In the genomic region with DNA sequence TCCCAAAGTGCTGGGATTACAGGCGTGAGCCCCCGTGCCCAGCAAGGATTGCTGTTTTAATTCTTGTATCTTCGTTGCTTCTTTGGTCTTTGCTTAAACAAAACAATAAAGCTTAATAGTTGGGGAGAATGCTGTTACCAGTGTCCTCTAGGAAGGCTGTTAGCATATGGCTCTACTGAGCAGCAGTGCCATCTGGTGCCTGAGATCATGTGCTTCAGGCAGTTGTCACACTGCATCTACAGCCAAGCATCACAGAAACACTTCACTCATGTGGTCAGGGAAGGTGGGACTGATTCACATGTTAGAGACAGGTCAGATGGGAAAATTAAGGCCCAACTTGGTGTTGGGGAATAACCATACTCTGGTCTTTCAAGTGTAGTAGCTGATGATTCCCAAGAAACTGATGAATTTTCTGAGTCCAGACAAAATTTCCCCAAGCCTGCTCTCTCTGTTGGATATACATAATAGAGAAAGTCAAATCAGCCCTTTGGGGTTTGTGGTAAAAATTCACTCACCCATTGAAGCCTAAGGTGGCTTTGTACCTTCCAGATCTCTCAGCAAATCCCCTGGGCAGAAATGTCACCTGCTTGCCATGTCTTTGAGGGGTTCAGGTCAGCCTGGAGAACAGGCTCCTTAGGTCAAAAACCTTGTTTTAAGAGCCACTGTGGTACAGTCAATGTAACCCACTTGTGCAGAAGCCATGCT, we compare ENCODE assay signal across 7 cellular contexts. TPM values are rescaled to one million over a fixed set of nuclear protein-coding genes. Genes with fewer than 3 reads are reported as not detected.
DNase-seq lines count a peak whose midpoint lies in the region; ATAC-seq, FAIRE-seq and TF ChIP-seq lines count a peak whose summit lies in the region.

No MANE protein-coding gene starts in this region.

- no peak overlapping the region for H3K27ac ChIP-seq in DND-41 (ENCODE audit: low read length)
- no peak overlapping the region for H3K27ac ChIP-seq in MM.1S (ENCODE audit: low read length)

- H3K36me3 ChIP-seq in DND-41 (ENCODE audit: insufficient read depth, low read length) (peaks cover 27% of the 10 kb centered on the region), MM.1S (replicated peaks; ENCODE audit: insufficient read depth, low read length) (no peaks in the 10 kb centered on the region)

- H3F3A ChIP-seq in MM.1S (ENCODE audit: insufficient read depth, low read length): no peaks in the 10 kb centered on the region

- H3K4me1 ChIP-seq in DND-41 (ENCODE audit: insufficient read depth, low read length) (no peaks in the 10 kb centered on the region), MM.1S (ENCODE audit: low read length) (peaks cover 19% of the 10 kb centered on the region)

- H4K20me1 ChIP-seq in DND-41 (ENCODE audit: insufficient read depth, low read length): no peaks in the 10 kb centered on the region
- H4K20me1 ChIP-seq in MM.1S (ENCODE audit: insufficient read depth, low read length): no peaks in the 10 kb centered on the region

- no peak overlapping the region for H2AFZ ChIP-seq in DND-41 (ENCODE audit: low read depth, low read length)
- no peak overlapping the region for H2AFZ ChIP-seq in MM.1S (ENCODE audit: low read length)

- H3K27me3 ChIP-seq in DND-41 (ENCODE audit: insufficient read depth, low read length, poor library complexity) (no peaks in the 10 kb centered on the region), MM.1S (replicated peaks; ENCODE audit: insufficient read depth, low read length) (no peaks in the 10 kb centered on the region)

- H3K79me2 ChIP-seq in DND-41 (ENCODE audit: insufficient read depth, low read length) (no peaks in the 10 kb centered on the region), MM.1S (ENCODE audit: low read length) (no peaks in the 10 kb centered on the region)

- FAIRE-seq in frontal cortex (lab: Jason Lieb, UNC): no peak

- H3K9me2 ChIP-seq in MM.1S (replicated peaks; ENCODE audit: insufficient read depth, low read length): no peaks in the 10 kb centered on the region

- H3K9me3 ChIP-seq in DND-41 (ENCODE audit: insufficient read depth, low read length, severe bottlenecking): no peaks in the 10 kb centered on the region
- H3K9me3 ChIP-seq in MM.1S (replicated peaks; ENCODE audit: insufficient read depth, low read length): no peaks in the 10 kb centered on the region

- no peak overlapping the region for H3K4me3 ChIP-seq in DND-41 (ENCODE audit: low read depth in 1 of 2, low read length in 2 of 2)
- no peak overlapping the region for H3K4me3 ChIP-seq in MM.1S (ENCODE audit: low read length)
- H3K4me3 ChIP-seq in WI38 (ENCODE audit: low read depth, low read length): no peak overlapping the region

- no peak overlapping the region for H3K9ac ChIP-seq in DND-41 (ENCODE audit: low read depth, low read length)
- H3K9ac ChIP-seq in MM.1S (ENCODE audit: low read length): no peak overlapping the region

- DNase-seq in DND-41: peak; percentile 38
- peak; percentile 71 for DNase-seq in MM.1S
- DNase-seq in frontal cortex (ENCODE audit: low spot score in 2 of 2): peak; percentile 41 to 59
- DNase-seq in pulmonary artery endothelial cell (ENCODE audit: low read depth, low spot score): peak; percentile 11

- ATAC-seq in DND-41 (ENCODE audit: insufficient read depth, low read depth): peak; percentile 86
- peak; percentile 56 for ATAC-seq in GM19351 (IDR thresholded peaks at IDR 0.05; ENCODE audit: unreplicated experiment)
- no peak for ATAC-seq in HG02885 (IDR thresholded peaks at IDR 0.05; ENCODE audit: poor library complexity, unreplicated experiment)

- no peak overlapping the region for H3K4me2 ChIP-seq in DND-41 (ENCODE audit: insufficient read depth, low read length)
- H3K4me2 ChIP-seq in MM.1S (ENCODE audit: low read depth, low read length): no peak overlapping the region

- peak; percentile 64 for TF ChIP-seq CTCF in DND-41 (IDR thresholded peaks at IDR 0.05; ENCODE audit: borderline replicate concordance, extremely low read depth, low read length, poor library complexity, severe bottlenecking)
- peak; percentile 72 for TF ChIP-seq CTCF in MM.1S (IDR thresholded peaks at IDR 0.05; ENCODE audit: low read length)
- peak; percentile 59 for TF ChIP-seq CTCF in WI38 (IDR thresholded peaks at IDR 0.05; ENCODE audit: low read depth, low read length)

RNA-seq across cellular contexts. Expression of a gene that starts 28.4 kb away (rescaled TPM):
- total RNA-seq in frontal cortex (9.0 TPM), pulmonary artery endothelial cell (8.0 and 9.4 TPM in 2 replicates)

RNA-seq across cellular contexts. Expression of a gene that starts 43.0 kb away (rescaled TPM):
- total RNA-seq in frontal cortex (not detected), pulmonary artery endothelial cell (not detected in 2 replicates)

RNA-seq across cellular contexts. Expression of a gene that starts 48.3 kb away (rescaled TPM):
- total RNA-seq in frontal cortex (42.8 TPM), pulmonary artery endothelial cell (23.9 and 27.0 TPM in 2 replicates)

Comparison
In these comparisons a context has a peak if more than half of its experiments do, and no peak if none do; other contexts are left out.
1. DNase-seq: peak in every context shown above with its lines; median percentile 71 in MM.1S; 50 in frontal cortex; 38 in DND-41; 11 in pulmonary artery endothelial cell.